1 cellular context compared by ENCODE assay signal in genomic region chr16:88681709-88682451, GRCh38.
TF ChIP-seq lines count a peak whose summit lies in the region.

No MANE protein-coding gene starts in this region.

TF ChIP-seq in SK-N-SH, 30 proteins besides CTCF, POLR2A, EP300 and RAD21 (continued from another document):
- TF ChIP-seq, protein P1, sequence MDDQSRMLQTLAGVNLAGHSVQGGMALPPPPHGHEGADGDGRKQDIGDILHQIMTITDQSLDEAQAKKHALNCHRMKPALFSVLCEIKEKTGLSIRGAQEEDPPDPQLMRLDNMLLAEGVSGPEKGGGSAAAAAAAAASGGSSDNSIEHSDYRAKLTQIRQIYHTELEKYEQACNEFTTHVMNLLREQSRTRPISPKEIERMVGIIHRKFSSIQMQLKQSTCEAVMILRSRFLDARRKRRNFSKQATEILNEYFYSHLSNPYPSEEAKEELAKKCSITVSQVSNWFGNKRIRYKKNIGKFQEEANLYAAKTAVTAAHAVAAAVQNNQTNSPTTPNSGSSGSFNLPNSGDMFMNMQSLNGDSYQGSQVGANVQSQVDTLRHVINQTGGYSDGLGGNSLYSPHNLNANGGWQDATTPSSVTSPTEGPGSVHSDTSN (IDR thresholded peaks at IDR 0.05): no peak
- TF ChIP-seq FOXM1 (IDR thresholded peaks at IDR 0.05; ENCODE audit: low read depth): no peak
- no peak for TF ChIP-seq NFIC (IDR thresholded peaks at IDR 0.05; ENCODE audit: borderline replicate concordance)
- no peak for TF ChIP-seq IRF3 (IDR thresholded peaks at IDR 0.05; ENCODE audit: low read depth, low read length)
- no peak for TF ChIP-seq GATA2 (CRISPR knock-in tag; IDR thresholded peaks at IDR 0.05)
- no peak for TF ChIP-seq POLR2AphosphoS5 (IDR thresholded peaks at IDR 0.05; ENCODE audit: low read depth, low read length)
- no peak for TF ChIP-seq RXRA (IDR thresholded peaks at IDR 0.05; ENCODE audit: borderline replicate concordance, low read depth)
- TF ChIP-seq, protein P2, sequence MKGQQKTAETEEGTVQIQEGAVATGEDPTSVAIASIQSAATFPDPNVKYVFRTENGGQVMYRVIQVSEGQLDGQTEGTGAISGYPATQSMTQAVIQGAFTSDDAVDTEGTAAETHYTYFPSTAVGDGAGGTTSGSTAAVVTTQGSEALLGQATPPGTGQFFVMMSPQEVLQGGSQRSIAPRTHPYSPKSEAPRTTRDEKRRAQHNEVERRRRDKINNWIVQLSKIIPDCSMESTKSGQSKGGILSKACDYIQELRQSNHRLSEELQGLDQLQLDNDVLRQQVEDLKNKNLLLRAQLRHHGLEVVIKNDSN (IDR thresholded peaks at IDR 0.05; ENCODE audit: borderline replicate concordance, low read depth): no peak
